Comparison of ENCODE assay signal across 8 cellular contexts in genomic region chr3:81490541-81491288, GRCh38.
A peak's percentile ranks its signal among the peaks of the same experiment; 100 is the strongest.
DNase-seq lines count a peak whose midpoint lies in the region; ATAC-seq lines count a peak whose summit lies in the region.

No MANE protein-coding gene starts in this region.

- no peaks in the 10 kb centered on the region for H3K36me3 ChIP-seq in mesendoderm (ENCODE audit: control insufficient read depth, insufficient read depth, low read length)

- H3K9ac ChIP-seq in mesendoderm (ENCODE audit: low read length), result no peak overlapping the region

- H3K27ac ChIP-seq in mesendoderm (ENCODE audit: low read depth, low read length), result no peak overlapping the region

- no peak overlapping the region for H2BK15ac ChIP-seq in mesendoderm (replicated peaks; ENCODE audit: low read depth)

- H4K8ac ChIP-seq in mesendoderm (ENCODE audit: low read depth, low read length), result no peak overlapping the region

- H3K4me1 ChIP-seq in mesendoderm (ENCODE audit: control insufficient read depth, low read depth, low read length), result peaks cover 2% of the 10 kb centered on the region

- H2AK5ac ChIP-seq in mesendoderm (ENCODE audit: low read length), result no peak overlapping the region

- no peak overlapping the region for H3K4me2 ChIP-seq in mesendoderm (ENCODE audit: low read length)

- peak overlapping the region; percentile 49 for H3K56ac ChIP-seq in mesendoderm (ENCODE audit: low read length)

- ATAC-seq in GM19452 (IDR thresholded peaks at IDR 0.05; ENCODE audit: unreplicated experiment) (peak; percentile 95), HG03521 (IDR thresholded peaks at IDR 0.05; ENCODE audit: unreplicated experiment) (peak; percentile 96)

- H3K79me2 ChIP-seq in mesendoderm (ENCODE audit: control insufficient read depth, insufficient read depth, low read length), result no peaks in the 10 kb centered on the region

- no peak overlapping the region for H4K5ac ChIP-seq in mesendoderm (ENCODE audit: low read length)

- H3K4me3 ChIP-seq in mesendoderm (ENCODE audit: low read length), result no peak overlapping the region

- H3K23ac ChIP-seq in mesendoderm (ENCODE audit: low read length), result no peak overlapping the region

- no peaks in the 10 kb centered on the region for H3K79me1 ChIP-seq in mesendoderm (ENCODE audit: low read length)

- no CpG with 5 or more reads among the region's 7 CpGs for WGBS in mesendoderm (ENCODE audit: extremely low coverage, insufficient coverage, low lambda C conversion rate)

- no peak overlapping the region for H3K4ac ChIP-seq in mesendoderm (ENCODE audit: low read depth, low read length)

- no peak overlapping the region for H2BK5ac ChIP-seq in mesendoderm (ENCODE audit: low read length)

- DNase-seq in COLO829 (ENCODE audit: low spot score) (peak; percentile 89), NCI-H748 treated with DMSO at 0.1 percent for 48 hours (lab: John Stamatoyannopoulos, UW) (peak; percentile 50), mesendoderm (peak; percentile 94)
- DNase-seq in activated CD4-positive, alpha-beta T cell treated with anti-CD3 and anti-CD28 coated beads, Interleukin-2, amount 50 U/mL, for 48 hours, result peak; percentile 79 to 85
- DNase-seq in effector CD8-positive, alpha-beta T cell (lab: John Stamatoyannopoulos, UW), result peak; percentile 56
- peak; percentile 46 to 64 for DNase-seq in stimulated activated CD8-positive, alpha-beta memory T cell treated with anti-CD3 and anti-CD28 coated beads, Interleukin-2, amount 100 ng/mL, for 48 hours (ENCODE audit: low read depth in 2 of 2)

- no peak overlapping the region for H3K18ac ChIP-seq in mesendoderm (ENCODE audit: low read length)

- no peaks in the 10 kb centered on the region for H3K27me3 ChIP-seq in mesendoderm (ENCODE audit: insufficient read depth, low read length, poor library complexity)

- H2BK120ac ChIP-seq in mesendoderm (ENCODE audit: low read depth, low read length), result no peak overlapping the region
